11 cellular contexts compared by ENCODE assay signal in the genomic region with DNA sequence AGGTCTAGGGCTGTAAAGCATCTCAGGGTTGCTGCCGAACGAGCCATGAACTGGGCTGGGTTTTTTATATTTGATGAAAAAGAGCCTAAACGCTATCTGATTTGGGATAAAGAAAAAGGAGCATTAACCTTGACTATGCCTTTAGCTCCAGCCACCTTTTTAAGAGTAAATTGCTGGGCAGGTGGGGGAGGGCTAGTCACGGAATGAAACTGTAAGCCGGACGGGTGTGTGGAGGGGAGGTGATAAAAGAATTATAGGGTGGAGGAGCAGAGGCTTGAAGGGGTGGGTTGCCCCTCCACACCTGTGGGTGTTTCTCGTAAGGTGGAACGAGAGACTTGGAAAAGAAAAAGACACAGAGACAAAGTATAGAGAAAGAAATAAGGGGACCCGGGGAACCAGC. TPM values are rescaled to one million over a fixed set of nuclear protein-coding genes. Genes with fewer than 3 reads are reported as not detected.
"Had no signal": no experiment of that assay in that cellular context is flagged by ENCODE, and none has a peak within 500 bp of the region (broad histone marks: within the 10 kb centered on the region; RNA-seq: fewer than 3 reads in every experiment).

No MANE protein-coding gene starts in this region.

RNA-seq across cellular contexts. Expression of gene TREH, which starts 41.3 kb away (rescaled TPM):
- total RNA-seq: activated CD4-positive, alpha-beta memory T cell treated with anti-CD3 and anti-CD28 coated beads, Interleukin-2, amount 10 ng/mL, durations not matched to agents 7 days and 5 days; activated CD4-positive, alpha-beta T cell treated with anti-CD3 and anti-CD28 coated beads for 36 hours; activated CD8-positive, alpha-beta memory T cell treated with anti-CD3 and anti-CD28 coated beads for 36 hours; activated naive CD4-positive, alpha-beta T cell treated with anti-CD3 and anti-CD28 coated beads for 36 hours; activated naive CD8-positive, alpha-beta T cell treated with anti-CD3 and anti-CD28 coated beads for 36 hours; activated T-helper 17 cell treated with anti-CD3 and anti-CD28 coated beads, Interleukin-2, amount 50 U/mL, for 72 hours; cardiac septum; Right ventricle myocardium superior; SJCRH30; T-helper 2 cell treated with Interferon-gamma antibody and Interleukin-4, amounts not matched to agents 100 ng/mL and 5 ng/mL, for 36 hours had no signal
- polyA plus RNA-seq: SK-N-SH had no signal
